Comparison of ENCODE assay signal across 2 cellular contexts in genomic region chr18:2444201-2444875, GRCh38.
TF ChIP-seq lines count a peak whose summit lies in the region.

No MANE protein-coding gene starts in this region.

TF ChIP-seq in SK-N-SH, 30 proteins besides CTCF, POLR2A, EP300 and RAD21 (continued from another document):
- TF ChIP-seq CHD2 (IDR thresholded peaks at IDR 0.05; ENCODE audit: low read length, partially characterized antibody) (no peak), RXRA (IDR thresholded peaks at IDR 0.05; ENCODE audit: borderline replicate concordance, low read depth) (no peak), FOXJ3 (CRISPR knock-in tag; IDR thresholded peaks at IDR 0.05) (no peak), YY1 (IDR thresholded peaks at IDR 0.05; ENCODE audit: low read depth) (no peak), GATA2 (CRISPR knock-in tag; IDR thresholded peaks at IDR 0.05) (no peak), MXI1 (IDR thresholded peaks at IDR 0.05; ENCODE audit: low read depth, low read length) (no peak), TCF12 (IDR thresholded peaks at IDR 0.05) (no peak)

TF ChIP-seq in SK-N-SH treated with all-trans-retinoic acid at 6 μM for 48 hours, 23 proteins besides CTCF, POLR2A, EP300 and RAD21 (continued from another document):
- TF ChIP-seq, protein P1, sequence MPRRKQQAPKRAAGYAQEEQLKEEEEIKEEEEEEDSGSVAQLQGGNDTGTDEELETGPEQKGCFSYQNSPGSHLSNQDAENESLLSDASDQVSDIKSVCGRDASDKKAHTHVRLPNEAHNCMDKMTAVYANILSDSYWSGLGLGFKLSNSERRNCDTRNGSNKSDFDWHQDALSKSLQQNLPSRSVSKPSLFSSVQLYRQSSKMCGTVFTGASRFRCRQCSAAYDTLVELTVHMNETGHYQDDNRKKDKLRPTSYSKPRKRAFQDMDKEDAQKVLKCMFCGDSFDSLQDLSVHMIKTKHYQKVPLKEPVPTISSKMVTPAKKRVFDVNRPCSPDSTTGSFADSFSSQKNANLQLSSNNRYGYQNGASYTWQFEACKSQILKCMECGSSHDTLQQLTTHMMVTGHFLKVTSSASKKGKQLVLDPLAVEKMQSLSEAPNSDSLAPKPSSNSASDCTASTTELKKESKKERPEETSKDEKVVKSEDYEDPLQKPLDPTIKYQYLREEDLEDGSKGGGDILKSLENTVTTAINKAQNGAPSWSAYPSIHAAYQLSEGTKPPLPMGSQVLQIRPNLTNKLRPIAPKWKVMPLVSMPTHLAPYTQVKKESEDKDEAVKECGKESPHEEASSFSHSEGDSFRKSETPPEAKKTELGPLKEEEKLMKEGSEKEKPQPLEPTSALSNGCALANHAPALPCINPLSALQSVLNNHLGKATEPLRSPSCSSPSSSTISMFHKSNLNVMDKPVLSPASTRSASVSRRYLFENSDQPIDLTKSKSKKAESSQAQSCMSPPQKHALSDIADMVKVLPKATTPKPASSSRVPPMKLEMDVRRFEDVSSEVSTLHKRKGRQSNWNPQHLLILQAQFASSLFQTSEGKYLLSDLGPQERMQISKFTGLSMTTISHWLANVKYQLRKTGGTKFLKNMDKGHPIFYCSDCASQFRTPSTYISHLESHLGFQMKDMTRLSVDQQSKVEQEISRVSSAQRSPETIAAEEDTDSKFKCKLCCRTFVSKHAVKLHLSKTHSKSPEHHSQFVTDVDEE (CRISPR knock-in tag; IDR thresholded peaks at IDR 0.05), result no peak
- TF ChIP-seq BACH2 (CRISPR knock-in tag; IDR thresholded peaks at IDR 0.05; ENCODE audit: borderline replicate concordance), result no peak
